ENCODE assay signal across 19 cellular contexts in the genomic region with DNA sequence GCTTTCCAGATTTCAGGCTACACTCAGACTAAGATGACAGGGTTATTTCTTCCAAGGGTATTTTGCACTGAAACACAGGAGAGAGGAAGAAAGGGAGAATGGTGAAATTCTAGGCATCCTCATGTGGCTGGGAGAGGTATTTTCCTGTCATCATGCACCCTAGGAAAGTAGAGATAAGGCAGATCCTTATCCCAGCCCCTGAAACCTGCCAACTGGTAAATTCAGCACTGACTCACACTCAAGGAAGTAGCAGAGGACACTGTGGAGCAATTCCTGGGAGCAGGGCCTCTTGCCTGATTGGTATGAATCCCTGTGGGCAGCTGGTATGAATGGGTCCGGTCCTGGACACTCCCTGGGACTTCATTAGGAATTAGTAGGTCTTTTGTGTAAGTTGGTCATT. TPM values are rescaled to one million over a fixed set of nuclear protein-coding genes. Genes with fewer than 3 reads are reported as not detected.
A peak's percentile ranks its signal among the peaks of the same experiment; 100 is the strongest.
DNase-seq lines count a peak whose midpoint lies in the region; ATAC-seq and TF ChIP-seq lines count a peak whose summit lies in the region.
"Had no signal": no experiment of that assay in that cellular context is flagged by ENCODE, and none has a peak within 500 bp of the region (broad histone marks: within the 10 kb centered on the region; RNA-seq: fewer than 3 reads in every experiment).

No MANE protein-coding gene starts in this region.

- H3K9me3 Mint-ChIP-seq in immature natural killer cell = peaks cover 0 to 6% (median 0%) of the 10 kb centered on the region in 6 donors
- H3K9me3 Mint-ChIP-seq: central memory CD8-positive, alpha-beta T cell; natural killer cell had no signal

- peaks cover 0 to 15% (median 5%) of the 10 kb centered on the region in 3 donors for H3K27me3 Mint-ChIP-seq in immature natural killer cell (ENCODE audit: low read depth in 3 of 3)

- no peaks in the 10 kb centered on the region for H3K79me2 ChIP-seq in PC-9 (ENCODE audit: low read depth)

- H3K27ac ChIP-seq in PC-9 = peak overlapping the region; percentile 68
- H3K27ac ChIP-seq: heart left ventricle, testis had no signal

- H4K20me1 ChIP-seq in PC-9 (ENCODE audit: insufficient read depth) = no peaks in the 10 kb centered on the region

- no peaks in the 10 kb centered on the region for H3K9me3 ChIP-seq in PC-9 (ENCODE audit: insufficient read depth, low read depth)
- H3K9me3 ChIP-seq: testis had no signal

- peaks cover 17% of the 10 kb centered on the region; the same call in 1 of the 2 replicates for H3F3A ChIP-seq in PC-9 (ENCODE audit: insufficient read depth, low read depth)

- H3K9me2 ChIP-seq in PC-9 (ENCODE audit: insufficient read depth) = no peaks in the 10 kb centered on the region; the same call in 1 of the 2 replicates

- CTCF ChIA-PET in PC-9 (lab: Charles Lee) = no interaction called here

- no peaks in the 10 kb centered on the region for H3K36me3 ChIP-seq in PC-9 (ENCODE audit: low read depth)
- H3K36me3 ChIP-seq: heart left ventricle had no signal

- POLR2A ChIA-PET in PC-9 (lab: Charles Lee; ENCODE audit: unreplicated experiment) = no interaction called here

- peak overlapping the region; percentile 29; the same call in 1 of the 2 replicates for H3K4me2 ChIP-seq in PC-9

- no TSS peak for BruUV-seq in PC-9 (replicated peaks; lab: Mats Ljungman, UMichigan)

- H2AFZ ChIP-seq in PC-9 = 0 out of 2 replicates have a peak overlapping the region, but pooled peaks have one; percentile 24

- H3K36me3 Mint-ChIP-seq in immature natural killer cell = no peaks in the 10 kb centered on the region
- H3K36me3 Mint-ChIP-seq: natural killer cell had no signal

- TF ChIP-seq CTCF in PC-9 (conservative IDR thresholded peaks at IDR 0.05) = no peak
- peak; percentile 3 for TF ChIP-seq CTCF in epithelial cell of proximal tubule (conservative IDR thresholded peaks at IDR 0.05; ENCODE audit: low read depth, low read length)

- H3K4me3 ChIP-seq in PC-9 = no peak overlapping the region
- H3K4me3 ChIP-seq in epithelial cell of proximal tubule (ENCODE audit: low read depth, low read length) = no peak overlapping the region
- H3K4me3 ChIP-seq: heart left ventricle, testis had no signal

- no peaks in the 10 kb centered on the region for H3K27me3 ChIP-seq in PC-9 (ENCODE audit: insufficient read depth, low read depth)
- H3K27me3 ChIP-seq: testis had no signal

- DNase-seq in ELR (ENCODE audit: low read depth) (peak; percentile 38), PC-9 (peak; percentile 37 to 92), epithelial cell of proximal tubule (ENCODE audit: low read depth) (peak; percentile 44), mucosa of gallbladder (ENCODE audit: low spot score) (peak; percentile 42), NCI-H524 (lab: John Stamatoyannopoulos, UW) (no peak), immature natural killer cell (no peak)
- DNase-seq: activated CD4-positive, CD25-positive, alpha-beta regulatory T cell treated with anti-CD3 and anti-CD28 coated beads, Interleukin-2, amount 50 U/mL, for 72 hours; activated naive CD4-positive, alpha-beta T cell treated with anti-CD3 and anti-CD28 coated beads, Interleukin-2, amount 50 U/mL, for 16 hours; C1 segment of cervical spinal cord; heart left ventricle; left ventricle myocardium superior; natural killer cell; NCI-H524 treated with DMSO at 0.1 percent for 48 hours; testis had no signal

- no peak for ATAC-seq in HG02970 (IDR thresholded peaks at IDR 0.05; ENCODE audit: low FRiP score, unreplicated experiment)
- ATAC-seq in GM21737 (IDR thresholded peaks at IDR 0.05; ENCODE audit: unreplicated experiment) = no peak
- ATAC-seq: heart left ventricle, left ventricle myocardium superior, Panc1 had no signal

- H3K4me1 ChIP-seq in PC-9 (replicated peaks; ENCODE audit: insufficient read depth) = peaks cover 20% of the 10 kb centered on the region
- H3K4me1 ChIP-seq: heart left ventricle, testis had no signal

- no peaks in the 10 kb centered on the region for H3K4me1 Mint-ChIP-seq in immature natural killer cell
- H3K4me1 Mint-ChIP-seq: central memory CD8-positive, alpha-beta T cell; natural killer cell had no signal

- intact Hi-C loops in PC-9 (cut with micrococcal nuclease; ENCODE audit: unreplicated experiment) = no loop called here

- H3K27ac Mint-ChIP-seq in immature natural killer cell = no peak overlapping the region
- H3K27ac Mint-ChIP-seq: natural killer cell had no signal

- H3K4me3 Mint-ChIP-seq in immature natural killer cell = no peak overlapping the region
- H3K4me3 Mint-ChIP-seq: central memory CD8-positive, alpha-beta T cell; natural killer cell had no signal

RNA-seq across cellular contexts. Expression of gene SLC5A1, which starts 37.6 kb away (rescaled TPM):
- not detected in 2 replicates for total RNA-seq in PC-9 (2021)
- total RNA-seq in epithelial cell of proximal tubule = not detected in 2 replicates
- 134 TPM for total RNA-seq in mucosa of gallbladder
- not detected for polyA plus RNA-seq in immature natural killer cell
- total RNA-seq: natural killer cell; T-helper 1 cell treated with Interleukin-12 subunit alpha and Interleukin-12 subunit beta and Interleukin-4 antibody, amounts not matched to agents 30 ng/mL and 1 ng/mL, for 36 hours had no signal

Comparison
In these comparisons a context has a peak if more than half of its experiments do, and no peak if none do; other contexts are left out.
1. DNase-seq: peak in ELR (single experiment), PC-9 (2 of 2), epithelial cell of proximal tubule (single experiment) and mucosa of gallbladder (single experiment); none in NCI-H524 (0 of 2) and immature natural killer cell (0 of 3).
2. RNA of gene SLC5A1, which starts 37.6 kb away (total RNA-seq): 134 TPM in mucosa of gallbladder (single experiment); not detected in PC-9 and not detected in epithelial cell of proximal tubule; every median in the first group is over 100 times any median in the second.